ENCODE assay signal across 8 cellular contexts in genomic region chrX:132219343-132219768, GRCh38. TPM values are rescaled to one million over a fixed set of nuclear protein-coding genes. Genes with fewer than 3 reads are reported as not detected.
DNase-seq lines count a peak whose midpoint lies in the region; ATAC-seq and TF ChIP-seq lines count a peak whose summit lies in the region.

TSS of gene RAP2C (minus strand) at chrX:132219447. CDS start at chrX:132217268, 2,179 bp downstream.

- no peaks in the 10 kb centered on the region for H3K9me3 ChIP-seq in DOHH2 (ENCODE audit: control insufficient read depth, insufficient read depth, low read length)

- no peaks in the 10 kb centered on the region for H3F3A ChIP-seq in DOHH2 (ENCODE audit: control insufficient read depth, insufficient read depth)

- no peaks in the 10 kb centered on the region for H4K20me1 ChIP-seq in DOHH2 (ENCODE audit: control insufficient read depth, insufficient read depth, low read depth, low read length)

- H3K9me3 Mint-ChIP-seq in activated T-helper 2 cell treated with anti-CD3 and anti-CD28 coated beads, Interferon-gamma antibody, Interleukin-2, Interleukin-4, amounts not matched to agents 10 μg/mL and 5 μg/mL and 100 μg/mL, durations not matched to agents 14 hours and 24 hours and 36 hours, result no peaks in the 10 kb centered on the region
- H3K9me3 Mint-ChIP-seq in natural killer cell, result no peaks in the 10 kb centered on the region

- peaks cover 23% of the 10 kb centered on the region for H3K4me1 ChIP-seq in DOHH2 (ENCODE audit: control insufficient read depth, low read length)

- no peaks in the 10 kb centered on the region for H3K27me3 ChIP-seq in DOHH2 (ENCODE audit: control insufficient read depth, low read length)

- peak within 1 kb of the TSS; percentile 73 for H3K27ac ChIP-seq in DOHH2 (ENCODE audit: low read depth, low read length)
- peak within 1 kb of the TSS; percentile 68 for H3K27ac ChIP-seq in substantia nigra (ENCODE audit: low read depth, low read length, poor library complexity, severe bottlenecking)

- H3K36me3 ChIP-seq in DOHH2 (ENCODE audit: control insufficient read depth, low read length), result peaks cover 16% of the 10 kb centered on the region

- peaks cover 45% of the 10 kb centered on the region for H3K79me2 ChIP-seq in DOHH2 (ENCODE audit: control insufficient read depth, low read length)

- H3K36me3 Mint-ChIP-seq in activated T-helper 2 cell treated with anti-CD3 and anti-CD28 coated beads, Interferon-gamma antibody, Interleukin-2, Interleukin-4, amounts not matched to agents 10 μg/mL and 5 μg/mL and 100 μg/mL, durations not matched to agents 14 hours and 24 hours and 36 hours (ENCODE audit: low read depth), result peaks cover 11% of the 10 kb centered on the region
- peaks cover 3% of the 10 kb centered on the region for H3K36me3 Mint-ChIP-seq in natural killer cell

- TF ChIP-seq CTCF in DOHH2 (IDR thresholded peaks at IDR 0.05; ENCODE audit: low read depth, low read length, poor library complexity, severe bottlenecking), result peak; percentile 65
- TF ChIP-seq CTCF in fibroblast of pulmonary artery (IDR thresholded peaks at IDR 0.05; ENCODE audit: low read length, missing control alignments), result peak; percentile 60
- TF ChIP-seq CTCF in natural killer cell (IDR thresholded peaks at IDR 0.05), result peak; percentile 27

- H3K9me2 ChIP-seq in DOHH2 (replicated peaks; ENCODE audit: control insufficient read depth, low read length), result no peaks in the 10 kb centered on the region

- H3K4me1 Mint-ChIP-seq in activated T-helper 2 cell treated with anti-CD3 and anti-CD28 coated beads, Interferon-gamma antibody, Interleukin-2, Interleukin-4, amounts not matched to agents 10 μg/mL and 5 μg/mL and 100 μg/mL, durations not matched to agents 14 hours and 24 hours and 36 hours (ENCODE audit: low read depth), result peaks cover 19% of the 10 kb centered on the region
- H3K4me1 Mint-ChIP-seq in natural killer cell, result peaks cover 23 to 28% of the 10 kb centered on the region in 2 donors

- intact Hi-C loops in activated T-helper 2 cell treated with anti-CD3 and anti-CD28 coated beads, Interferon-gamma antibody, Interleukin-2, Interleukin-4, amounts not matched to agents 10 μg/mL and 5 μg/mL and 100 μg/mL, durations not matched to agents 14 hours and 24 hours and 36 hours (cut with micrococcal nuclease), result loop anchor here (2.0 to 5.0 kb wide), 2 partner anchors 47 to 403 kb away; no protein-coding TSS in a partner anchor
- intact Hi-C loops in natural killer cell (cut with micrococcal nuclease), result loop anchor here (2.0 to 5.0 kb wide), 5 partner anchors 127 to 372 kb away; partner anchors contain the start of gene STK26

- H3K27me3 Mint-ChIP-seq in activated T-helper 2 cell treated with anti-CD3 and anti-CD28 coated beads, Interferon-gamma antibody, Interleukin-2, Interleukin-4, amounts not matched to agents 10 μg/mL and 5 μg/mL and 100 μg/mL, durations not matched to agents 14 hours and 24 hours and 36 hours (ENCODE audit: low read depth), result no peaks in the 10 kb centered on the region
- H3K27me3 Mint-ChIP-seq in natural killer cell (ENCODE audit: low read depth in 2 of 2), result peaks cover 0 to 22% of the 10 kb centered on the region in 2 donors

- peak within 1 kb of the TSS; percentile 92 for H3K27ac Mint-ChIP-seq in activated T-helper 2 cell treated with anti-CD3 and anti-CD28 coated beads, Interferon-gamma antibody, Interleukin-2, Interleukin-4, amounts not matched to agents 10 μg/mL and 5 μg/mL and 100 μg/mL, durations not matched to agents 14 hours and 24 hours and 36 hours
- H3K27ac Mint-ChIP-seq in natural killer cell, result peak within 1 kb of the TSS; percentile 94 to 96

- H3K4me3 Mint-ChIP-seq in activated T-helper 2 cell treated with anti-CD3 and anti-CD28 coated beads, Interferon-gamma antibody, Interleukin-2, Interleukin-4, amounts not matched to agents 10 μg/mL and 5 μg/mL and 100 μg/mL, durations not matched to agents 14 hours and 24 hours and 36 hours (ENCODE audit: low read depth), result peak within 1 kb of the TSS; percentile 91
- peak within 1 kb of the TSS; percentile 92 for H3K4me3 Mint-ChIP-seq in natural killer cell

- H3K4me2 ChIP-seq in DOHH2 (ENCODE audit: low read length), result peak within 1 kb of the TSS; percentile 85

- peak; percentile 62 for ATAC-seq in GM21737 (IDR thresholded peaks at IDR 0.05; ENCODE audit: unreplicated experiment)
- ATAC-seq in natural killer cell, result peak; percentile 42 to 51 (median 43)

- H3K4me3 ChIP-seq in DOHH2 (ENCODE audit: low read length), result peak within 1 kb of the TSS; percentile 87
- H3K4me3 ChIP-seq in Jurkat, Clone E6-1 (ENCODE audit: low read length), result peak within 1 kb of the TSS; percentile 71
- H3K4me3 ChIP-seq in fibroblast of pulmonary artery (replicated peaks; ENCODE audit: low read depth, low read length), result peak within 1 kb of the TSS; percentile 72

- DNase-seq in Jurkat, Clone E6-1 (ENCODE audit: low read depth, low spot score), result peak; percentile 24
- peak; percentile 81 for DNase-seq in RKO (ENCODE audit: low spot score)
- peak; percentile 47 for DNase-seq in activated T-helper 2 cell treated with anti-CD3 and anti-CD28 coated beads, Interferon-gamma antibody, Interleukin-2, Interleukin-4, amounts not matched to agents 10 μg/mL and 5 μg/mL and 100 μg/mL, durations not matched to agents 14 hours and 24 hours and 36 hours (ENCODE audit: low spot score)
- peak; percentile 68 for DNase-seq in fibroblast of pulmonary artery (ENCODE audit: low read depth)
- DNase-seq in natural killer cell, result peak; percentile 48
- peak; percentile 0 to 70 (median 43) for DNase-seq in substantia nigra (lab: John Stamatoyannopoulos, UW)

RNA-seq across cellular contexts. Expression of gene RAP2C, which starts in this region (rescaled TPM):
- 18.8 TPM for polyA plus RNA-seq in Jurkat, Clone E6-1 (2012; ENCODE audit: insufficient read depth, insufficient read length)
- total RNA-seq in activated T-helper 2 cell treated with anti-CD3 and anti-CD28 coated beads, Interferon-gamma antibody, Interleukin-2, Interleukin-4, amounts not matched to agents 10 μg/mL and 5 μg/mL and 100 μg/mL, durations not matched to agents 14 hours and 24 hours and 36 hours, result 40.1 and 42.1 TPM in 2 replicates
- 10 to 100 TPM; 58.1 to 66.4 (median 60.0) TPM for total RNA-seq in natural killer cell

Comparison
In these comparisons a context has a peak if more than half of its experiments do, and no peak if none do; other contexts are left out.
1. Peak in every context shown above with its lines: DNase-seq, ATAC-seq, H3K4me3 ChIP-seq and H3K27ac ChIP-seq.
2. DNase-seq: peak in every context shown above with its lines; median percentile 81 in RKO; 68 in fibroblast of pulmonary artery; 48 in natural killer cell; 47 in activated T-helper 2 cell treated with anti-CD3 and anti-CD28 coated beads, Interferon-gamma antibody, Interleukin-2, Interleukin-4, amounts not matched to agents 10 μg/mL and 5 μg/mL and 100 μg/mL, durations not matched to agents 14 hours and 24 hours and 36 hours; 43 in substantia nigra; 24 in Jurkat, Clone E6-1.